Comparison of ENCODE assay signal across 13 cellular contexts in genomic region chr2:108385411-108386071, GRCh38. TPM values are rescaled to one million over a fixed set of nuclear protein-coding genes. Genes with fewer than 3 reads are reported as not detected.
A peak's percentile ranks its signal among the peaks of the same experiment; 100 is the strongest.
DNase-seq lines count a peak whose midpoint lies in the region; ATAC-seq and TF ChIP-seq lines count a peak whose summit lies in the region.
"Had no signal": no experiment of that assay in that cellular context is flagged by ENCODE, and none has a peak within 500 bp of the region (broad histone marks: within the 10 kb centered on the region; RNA-seq: fewer than 3 reads in every experiment).

No MANE protein-coding gene starts in this region.

- intact Hi-C loops in dorsolateral prefrontal cortex (cut with DNase I): no loop called here

- no peak for TF ChIP-seq CTCF in dorsolateral prefrontal cortex (IDR thresholded peaks at IDR 0.05 in 54 of 56, conservative IDR thresholded peaks at IDR 0.05 in 2 of 56; ENCODE audit: low read depth in 1 of 56, partially characterized antibody in 56 of 56)

- ATAC-seq in GM19025 (IDR thresholded peaks at IDR 0.05; ENCODE audit: low read depth, unreplicated experiment) (peak; percentile 82), HG02798 (IDR thresholded peaks at IDR 0.05; ENCODE audit: poor library complexity, unreplicated experiment) (peak; percentile 69)
- ATAC-seq: activated CD8-positive, alpha-beta T cell treated with anti-CD3 and anti-CD28 coated beads for 36 hours had no signal

- no peak overlapping the region for H3K4me3 ChIP-seq in dorsolateral prefrontal cortex

- no peak overlapping the region for H3K27ac ChIP-seq in dorsolateral prefrontal cortex

- DNase-seq in HK-2 (ENCODE audit: unreplicated experiment) (peak; percentile 54), renal cortical epithelial cell (ENCODE audit: low read depth) (peak; percentile 97), dorsolateral prefrontal cortex (no peak), Ammon's horn (ENCODE audit: low spot score) (no peak)
- no peak for DNase-seq in activated T-cell treated with anti-CD3 and anti-CD28 coated beads, Interleukin-2, amount 50 U/mL, for 1 hour
- DNase-seq in stimulated activated CD4-positive, alpha-beta T cell treated with anti-CD3 and anti-CD28 coated beads, Interleukin-15, amount 100 ng/mL, for 24 hours: no peak
- DNase-seq: activated CD8-positive, alpha-beta T cell treated with anti-CD3 and anti-CD28 coated beads for 36 hours; GOT3; islet precursor cell; NCI-H187 treated with DMSO at 0.1 percent for 48 hours; T-helper 2 cell had no signal

- no peaks in the 10 kb centered on the region for H3K27me3 ChIP-seq in dorsolateral prefrontal cortex

RNA-seq across cellular contexts. Expression of gene SULT1C4, which starts 7.8 kb away (rescaled TPM):
- total RNA-seq in renal cortical epithelial cell: 37.2 and 47.7 TPM in 2 replicates
- total RNA-seq in dorsolateral prefrontal cortex: 10 to 100 TPM in 63 of 120 experiments, 1 to 10 TPM in 57; 3.4 to 23.0 (median 10.3) TPM
- total RNA-seq: activated CD8-positive, alpha-beta T cell treated with anti-CD3 and anti-CD28 coated beads for 36 hours had no signal

Comparison
In these comparisons a context has a peak if more than half of its experiments do, and no peak if none do; other contexts are left out.
1. DNase-seq: peak in HK-2 (single experiment) and renal cortical epithelial cell (single experiment); none in activated T-cell treated with anti-CD3 and anti-CD28 coated beads, Interleukin-2, amount 50 U/mL, for 1 hour (single experiment), dorsolateral prefrontal cortex (0 of 10), Ammon's horn (single experiment) and stimulated activated CD4-positive, alpha-beta T cell treated with anti-CD3 and anti-CD28 coated beads, Interleukin-15, amount 100 ng/mL, for 24 hours (single experiment).